27 cellular contexts compared by ENCODE assay signal in genomic region chr13:49348748-49349147, GRCh38.
DNase-seq lines count a peak whose midpoint lies in the region; ATAC-seq and TF ChIP-seq lines count a peak whose summit lies in the region.
"Had no signal": no experiment of that assay in that cellular context is flagged by ENCODE, and none has a peak within 500 bp of the region (broad histone marks: within the 10 kb centered on the region; RNA-seq: fewer than 3 reads in every experiment).

No MANE protein-coding gene starts in this region.

- H3K18ac ChIP-seq in mesendoderm (ENCODE audit: low read length): no peak overlapping the region

- H3K27ac Mint-ChIP-seq in Caco-2 (ENCODE audit: unreplicated experiment): peak overlapping the region; percentile 44
- H3K27ac Mint-ChIP-seq: activated CD4-positive, alpha-beta memory T cell treated with anti-CD3 and anti-CD28 coated beads, Interleukin-2, amount 10 ng/mL, durations not matched to agents 7 days and 5 days; activated naive CD4-positive, alpha-beta T cell treated with anti-CD3 and anti-CD28 coated beads for 36 hours; naive thymus-derived CD8-positive, alpha-beta T cell; type B pancreatic cell had no signal

- intact Hi-C loops in Caco-2 (cut with micrococcal nuclease; ENCODE audit: unreplicated experiment): no loop called here

- no peaks in the 10 kb centered on the region for H3K27me3 Mint-ChIP-seq in Caco-2 (ENCODE audit: insufficient read depth, unreplicated experiment)
- H3K27me3 Mint-ChIP-seq: activated CD4-positive, alpha-beta memory T cell treated with anti-CD3 and anti-CD28 coated beads, Interleukin-2, amount 10 ng/mL, durations not matched to agents 7 days and 5 days; brain; type B pancreatic cell had no signal

- ATAC-seq in foreskin keratinocyte (peak; percentile 50), HG03025 (IDR thresholded peaks at IDR 0.05; ENCODE audit: low FRiP score, unreplicated experiment) (no peak)
- ATAC-seq: gastrocnemius medialis; naive thymus-derived CD8-positive, alpha-beta T cell; Right ventricle myocardium inferior had no signal

- H3K4me1 ChIP-seq in Caco-2 (peaks cover 37% of the 10 kb centered on the region), NT2/D1 (ENCODE audit: insufficient read depth, insufficient read length) (no peaks in the 10 kb centered on the region), foreskin keratinocyte (no peaks in the 10 kb centered on the region), mesendoderm (ENCODE audit: control insufficient read depth, low read depth, low read length) (no peaks in the 10 kb centered on the region)
- H3K4me1 ChIP-seq: gastrocnemius medialis had no signal

- peaks cover 2% of the 10 kb centered on the region for H3K36me3 ChIP-seq in Caco-2 (ENCODE audit: control insufficient read depth, insufficient read depth, low read length)
- H3K36me3 ChIP-seq in NT2/D1 (ENCODE audit: insufficient read depth, insufficient read length, low read length): no peaks in the 10 kb centered on the region
- H3K36me3 ChIP-seq in mesendoderm (ENCODE audit: control insufficient read depth, insufficient read depth, low read length): no peaks in the 10 kb centered on the region
- H3K36me3 ChIP-seq: gastrocnemius medialis had no signal

- no peak for TF ChIP-seq CTCF in Caco-2 (IDR thresholded peaks at IDR 0.05; ENCODE audit: insufficient read depth in 1 of 2, low read depth in 1 of 2, low read length in 1 of 2, severe bottlenecking in 1 of 2, unreplicated experiment in 1 of 2)
- TF ChIP-seq CTCF in foreskin keratinocyte (conservative IDR thresholded peaks at IDR 0.05): no peak

- H3K27ac ChIP-seq in foreskin keratinocyte: peak overlapping the region; percentile 10
- no peak overlapping the region for H3K27ac ChIP-seq in mesendoderm (ENCODE audit: low read depth, low read length)
- H3K27ac ChIP-seq: adrenal gland, gastrocnemius medialis, KMS-11 had no signal

- no peak overlapping the region for H4K5ac ChIP-seq in mesendoderm (ENCODE audit: low read length)

- DNase-seq in Caco-2 (peak; percentile 19 to 47), NT2/D1 (ENCODE audit: low read depth, low spot score) (peak; percentile 18), foreskin keratinocyte (peak in 1 of 2 donors; percentile 3), mesendoderm (peak; percentile 55), Ammon's horn (ENCODE audit: low spot score) (no peak), NCI-H1417 (lab: John Stamatoyannopoulos, UW) (no peak), superior temporal gyrus (ENCODE audit: extremely low spot score) (no peak)
- DNase-seq: activated CD4-positive, alpha-beta memory T cell treated with anti-CD3 and anti-CD28 coated beads, Interleukin-2, amount 10 ng/mL, durations not matched to agents 7 days and 5 days; activated CD4-positive, alpha-beta T cell treated with anti-CD3 and anti-CD28 coated beads for 1 hour; activated CD8-positive, alpha-beta memory T cell treated with anti-CD3 and anti-CD28 coated beads, Interleukin-2, amount 50 U/mL, for 4 hours; activated naive CD4-positive, alpha-beta T cell treated with anti-CD3 and anti-CD28 coated beads for 36 hours; adrenal gland; Calu3; DMS79; gastrocnemius medialis; GF-D8; midbrain; MM.1S; naive thymus-derived CD8-positive, alpha-beta T cell; NCI-H2029 treated with DMSO at 0.1 percent for 48 hours; NCI-H524 treated with DMSO at 0.1 percent for 48 hours; stimulated activated CD4-positive, alpha-beta T cell treated with anti-CD3 and anti-CD28 coated beads, Interleukin-4, amount 100 ng/mL, for 4 hours had no signal

- H3K79me2 ChIP-seq in mesendoderm (ENCODE audit: control insufficient read depth, insufficient read depth, low read length): no peaks in the 10 kb centered on the region

- no TSS peak for BruUV-seq in Caco-2 (replicated peaks; lab: Mats Ljungman, UMichigan)

- WGBS in mesendoderm (ENCODE audit: extremely low coverage, insufficient coverage, low lambda C conversion rate): no CpG with 5 or more reads among the region's 7 CpGs

- CTCF ChIA-PET in Caco-2 (lab: Charles Lee): no interaction called here

- no peak overlapping the region for H2BK5ac ChIP-seq in mesendoderm (ENCODE audit: low read length)

- H3K4me3 ChIP-seq in Caco-2 (ENCODE audit: low read depth, low read length) (no peak overlapping the region), NT2/D1 (ENCODE audit: insufficient read length, low read depth) (no peak overlapping the region), mesendoderm (ENCODE audit: low read length) (no peak overlapping the region)
- H3K4me3 ChIP-seq: adrenal gland, gastrocnemius medialis had no signal

- H3K4me3 Mint-ChIP-seq in Caco-2 (ENCODE audit: unreplicated experiment): no peak overlapping the region
- H3K4me3 Mint-ChIP-seq: activated CD4-positive, alpha-beta memory T cell treated with anti-CD3 and anti-CD28 coated beads, Interleukin-2, amount 10 ng/mL, durations not matched to agents 7 days and 5 days; activated naive CD4-positive, alpha-beta T cell treated with anti-CD3 and anti-CD28 coated beads for 36 hours; brain; naive thymus-derived CD8-positive, alpha-beta T cell; type B pancreatic cell had no signal

- H3K27me3 ChIP-seq in Caco-2 (replicated peaks; ENCODE audit: control insufficient read depth, insufficient read depth, low read length) (no peaks in the 10 kb centered on the region), NT2/D1 (ENCODE audit: insufficient read depth, insufficient read length) (no peaks in the 10 kb centered on the region), foreskin keratinocyte (no peaks in the 10 kb centered on the region), mesendoderm (ENCODE audit: insufficient read depth, low read length, poor library complexity) (no peaks in the 10 kb centered on the region)
- H3K27me3 ChIP-seq: adrenal gland, gastrocnemius medialis had no signal

- H3K23ac ChIP-seq in mesendoderm (ENCODE audit: low read length): no peak overlapping the region

- peaks cover 32% of the 10 kb centered on the region for H3K4me1 Mint-ChIP-seq in Caco-2 (ENCODE audit: low read depth, unreplicated experiment)

- H3K9ac ChIP-seq in NT2/D1 (ENCODE audit: insufficient read length, low read depth): no peak overlapping the region
- no peak overlapping the region for H3K9ac ChIP-seq in mesendoderm (ENCODE audit: low read length)
- H3K9ac ChIP-seq: KMS-11 had no signal

- H3K9me3 Mint-ChIP-seq in Caco-2 (ENCODE audit: unreplicated experiment): no peaks in the 10 kb centered on the region
- H3K9me3 Mint-ChIP-seq: activated CD4-positive, alpha-beta memory T cell treated with anti-CD3 and anti-CD28 coated beads, Interleukin-2, amount 10 ng/mL, durations not matched to agents 7 days and 5 days; activated naive CD4-positive, alpha-beta T cell treated with anti-CD3 and anti-CD28 coated beads for 36 hours; brain; naive thymus-derived CD8-positive, alpha-beta T cell had no signal

- H2BK120ac ChIP-seq in mesendoderm (ENCODE audit: low read depth, low read length): no peak overlapping the region

- H2AK5ac ChIP-seq in mesendoderm (ENCODE audit: low read length): no peak overlapping the region

- POLR2A ChIA-PET in Caco-2 (lab: Charles Lee): no interaction called here

- H2BK15ac ChIP-seq in mesendoderm (replicated peaks; ENCODE audit: low read depth): no peak overlapping the region

- H3K9me3 ChIP-seq in Caco-2: no peaks in the 10 kb centered on the region
- no peaks in the 10 kb centered on the region for H3K9me3 ChIP-seq in NT2/D1 (ENCODE audit: insufficient read depth, low read length)
- H3K9me3 ChIP-seq: adrenal gland, gastrocnemius medialis had no signal

- no peak overlapping the region for H3K4me2 ChIP-seq in mesendoderm (ENCODE audit: low read length)
- H3K4me2 ChIP-seq: KMS-11 had no signal

- H3K36me3 Mint-ChIP-seq in Caco-2 (ENCODE audit: insufficient read depth, unreplicated experiment): peaks cover 28% of the 10 kb centered on the region

- no peaks in the 10 kb centered on the region for H3K79me1 ChIP-seq in mesendoderm (ENCODE audit: low read length)

- no peak overlapping the region for H3K4ac ChIP-seq in mesendoderm (ENCODE audit: low read depth, low read length)

- H4K8ac ChIP-seq in mesendoderm (ENCODE audit: low read depth, low read length): no peak overlapping the region

- no peak overlapping the region for H3K56ac ChIP-seq in mesendoderm (ENCODE audit: low read length)

Comparison
In these comparisons a context has a peak if more than half of its experiments do, and no peak if none do; other contexts are left out.
1. DNase-seq: peak in Caco-2 (2 of 2), NT2/D1 (single experiment) and mesendoderm (single experiment); none in Ammon's horn (single experiment), NCI-H1417 (0 of 3) and superior temporal gyrus (single experiment).